12 cellular contexts compared by ENCODE assay signal in genomic region chr1:230382060-230382491, GRCh38. TPM values are rescaled to one million over a fixed set of nuclear protein-coding genes. Genes with fewer than 3 reads are reported as not detected.
DNase-seq lines count a peak whose midpoint lies in the region; ATAC-seq and TF ChIP-seq lines count a peak whose summit lies in the region.
"Had no signal": no experiment of that assay in that cellular context is flagged by ENCODE, and none has a peak within 500 bp of the region (broad histone marks: within the 10 kb centered on the region; RNA-seq: fewer than 3 reads in every experiment).

No MANE protein-coding gene starts in this region.

- CTCF ChIA-PET in MCF 10A (lab: Yijun Ruan, JAX) = interaction anchor here (0.6 to 2.3 kb wide), 4 partner anchors 8 to 1003 kb away, joined by 3 to 5 read pairs (median 3); no protein-coding TSS in a partner anchor

- peak; percentile 78 for ATAC-seq in body of pancreas
- ATAC-seq: activated CD8-positive, alpha-beta memory T cell treated with anti-CD3 and anti-CD28 coated beads, Interleukin-2, amount 10 ng/mL, durations not matched to agents 7 days and 5 days had no signal

- H3K36me3 Mint-ChIP-seq in MCF 10A (ENCODE audit: insufficient read depth, unreplicated experiment) = no peaks in the 10 kb centered on the region
- peaks cover 7% of the 10 kb centered on the region for H3K36me3 Mint-ChIP-seq in type B pancreatic cell
- H3K36me3 Mint-ChIP-seq: activated CD8-positive, alpha-beta memory T cell treated with anti-CD3 and anti-CD28 coated beads, Interleukin-2, amount 10 ng/mL, durations not matched to agents 7 days and 5 days had no signal

- POLR2A ChIA-PET in MCF 10A (lab: Yijun Ruan, JAX) = interaction anchor here (1.0 to 1.9 kb wide), 6 partner anchors 10 to 234 kb away, joined by 3 to 5 read pairs (median 4); partner anchors contain the start of gene PGBD5

- H3K27me3 Mint-ChIP-seq in MCF 10A (ENCODE audit: insufficient read depth, unreplicated experiment) (no peaks in the 10 kb centered on the region), type B pancreatic cell (no peaks in the 10 kb centered on the region)

- H3K27ac Mint-ChIP-seq in MCF 10A (ENCODE audit: low read depth, unreplicated experiment) = peak overlapping the region; percentile 28
- peak overlapping the region; percentile 44 for H3K27ac Mint-ChIP-seq in type B pancreatic cell
- H3K27ac Mint-ChIP-seq: activated CD8-positive, alpha-beta memory T cell treated with anti-CD3 and anti-CD28 coated beads, Interleukin-2, amount 10 ng/mL, durations not matched to agents 7 days and 5 days had no signal

- DNase-seq in MCF 10A (ENCODE audit: unreplicated experiment) = no peak
- no peak for DNase-seq in breast epithelium (ENCODE audit: low spot score in 2 of 2)
- peak; percentile 33 to 59 (median 52) for DNase-seq in body of pancreas
- DNase-seq in kidney epithelial cell (ENCODE audit: low read depth) = peak; percentile 47
- no peak for DNase-seq in type B pancreatic cell (ENCODE audit: extremely low spot score, unreplicated experiment)
- DNase-seq in KG1 (lab: John Stamatoyannopoulos, UW) = no peak
- DNase-seq in D341Med (ENCODE audit: low spot score) = no peak
- no peak for DNase-seq in RPMI8226
- DNase-seq: activated CD8-positive, alpha-beta memory T cell treated with anti-CD3 and anti-CD28 coated beads, Interleukin-2, amount 10 ng/mL, durations not matched to agents 7 days and 5 days; DMS53 had no signal

- WGBS in body of pancreas, 2 donors = 52 to 65% methylated on average over 7 of the region's 7 CpGs

- H3K27ac ChIP-seq in breast epithelium (no peak overlapping the region), body of pancreas (peak overlapping the region; percentile 68 to 80 (median 74))
- H3K27ac ChIP-seq: skin epidermis had no signal

- intact Hi-C loops in MCF 10A (cut with micrococcal nuclease) (no loop called here), breast epithelium (cut with DNase I; ENCODE audit: low total_unique reads) (no loop called here), body of pancreas (cut with DNase I) (no loop called here)

- no peaks in the 10 kb centered on the region for H3K36me3 ChIP-seq in breast epithelium
- no peaks in the 10 kb centered on the region for H3K36me3 ChIP-seq in body of pancreas (replicated peaks in 1 of 2; ENCODE audit: insufficient read depth in 1 of 2, low read depth in 2 of 2)
- H3K36me3 ChIP-seq in kidney epithelial cell (ENCODE audit: control insufficient read depth, insufficient read depth, low read length) = no peaks in the 10 kb centered on the region

- H3K27me3 ChIP-seq in breast epithelium (no peaks in the 10 kb centered on the region), body of pancreas (no peaks in the 10 kb centered on the region), kidney epithelial cell (ENCODE audit: control insufficient read depth, insufficient read depth, low read length) (no peaks in the 10 kb centered on the region)

- TF ChIP-seq CTCF in MCF 10A (IDR thresholded peaks at IDR 0.05; ENCODE audit: unreplicated experiment) (no peak), breast epithelium (IDR thresholded peaks at IDR 0.05) (no peak), body of pancreas (IDR thresholded peaks at IDR 0.05) (no peak), kidney epithelial cell (IDR thresholded peaks at IDR 0.05; ENCODE audit: insufficient read depth, low read length, poor library complexity, severe bottlenecking) (no peak), type B pancreatic cell (conservative IDR thresholded peaks at IDR 0.05) (no peak)

- H3K4me1 Mint-ChIP-seq in MCF 10A (ENCODE audit: insufficient read depth, unreplicated experiment) (peaks cover 11% of the 10 kb centered on the region), type B pancreatic cell (ENCODE audit: unreplicated experiment) (peaks cover 21% of the 10 kb centered on the region)
- H3K4me1 Mint-ChIP-seq: activated CD8-positive, alpha-beta memory T cell treated with anti-CD3 and anti-CD28 coated beads, Interleukin-2, amount 10 ng/mL, durations not matched to agents 7 days and 5 days had no signal

- no peak for TF ChIP-seq POLR2A in breast epithelium (IDR thresholded peaks at IDR 0.05)
- peak in 2 of 3 donors; percentile 29 to 42 for TF ChIP-seq POLR2A in body of pancreas (IDR thresholded peaks at IDR 0.05)

- H3K9me3 Mint-ChIP-seq in MCF 10A (ENCODE audit: unreplicated experiment) = peaks cover 12% of the 10 kb centered on the region
- H3K9me3 Mint-ChIP-seq in type B pancreatic cell = peaks cover 10% of the 10 kb centered on the region

- H3K4me1 ChIP-seq in breast epithelium = no peaks in the 10 kb centered on the region
- H3K4me1 ChIP-seq in body of pancreas = peaks cover 36% of the 10 kb centered on the region

- H3K4me3 Mint-ChIP-seq in MCF 10A (ENCODE audit: unreplicated experiment) (no peak overlapping the region), type B pancreatic cell (peak overlapping the region; percentile 40)
- H3K4me3 Mint-ChIP-seq: activated CD8-positive, alpha-beta memory T cell treated with anti-CD3 and anti-CD28 coated beads, Interleukin-2, amount 10 ng/mL, durations not matched to agents 7 days and 5 days had no signal

- H3K9me3 ChIP-seq in breast epithelium = peaks cover 6 to 8% of the 10 kb centered on the region in 2 donors
- H3K9me3 ChIP-seq in body of pancreas = no peaks in the 10 kb centered on the region

- H3K4me3 ChIP-seq in breast epithelium = no peak overlapping the region
- H3K4me3 ChIP-seq in body of pancreas = no peak overlapping the region
- H3K4me3 ChIP-seq in kidney epithelial cell (ENCODE audit: low read depth, low read length) = no peak overlapping the region
- H3K4me3 ChIP-seq: skin epidermis had no signal

- BruUV-seq in MCF 10A (replicated peaks; lab: Mats Ljungman, UMichigan) = no TSS peak

RNA-seq across cellular contexts. Expression of gene PGBD5, which starts 44.1 kb away (rescaled TPM):
- total RNA-seq in MCF 10A (2022) (0.83 and 1.2 TPM in 2 replicates), breast epithelium (under 1 TPM; 0.48 to 0.98 (median 0.59) TPM), body of pancreas (1 to 10 TPM; 2.6 to 4.3 TPM), kidney epithelial cell (54.0 and 70.7 TPM in 2 replicates), type B pancreatic cell (ENCODE audit: low replicate concordance) (7.2 and 8.7 TPM in 2 replicates)
- total RNA-seq: activated CD8-positive, alpha-beta memory T cell treated with anti-CD3 and anti-CD28 coated beads, Interleukin-2, amount 10 ng/mL, durations not matched to agents 7 days and 5 days; NCI-H460 had no signal

Comparison
In these comparisons a context has a peak if more than half of its experiments do, and no peak if none do; other contexts are left out.
1. DNase-seq: peak in body of pancreas (4 of 4) and kidney epithelial cell (single experiment); none in MCF 10A (single experiment), breast epithelium (0 of 2), type B pancreatic cell (single experiment), KG1 (single experiment), D341Med (single experiment) and RPMI8226 (single experiment).
2. H3K27ac ChIP-seq: peak in body of pancreas (4 of 4); none in breast epithelium (0 of 2).